ENCODE assay signal across 11 cellular contexts in genomic region chr12:21353948-21354347, GRCh38. TPM values are rescaled to one million over a fixed set of nuclear protein-coding genes. Genes with fewer than 3 reads are reported as not detected.
"Had no signal": no experiment of that assay in that cellular context is flagged by ENCODE, and none has a peak within 500 bp of the region (broad histone marks: within the 10 kb centered on the region; RNA-seq: fewer than 3 reads in every experiment).

No MANE protein-coding gene starts in this region.

- H2AFZ ChIP-seq: GM23248 had no signal

- H3K9me3 ChIP-seq: HAP-1 had no signal

- ATAC-seq: HCT116 had no signal

- H3K36me3 ChIP-seq: HAP-1 had no signal

- DNase-seq: GM23248, GOT3, H7, HFFc6, IMR-90, KBM-7 had no signal

- H3K9ac ChIP-seq: GM23248 had no signal

- H3K27ac ChIP-seq: GM23248, HL-60 had no signal

- H3K4me3 ChIP-seq: GM23248, HAP-1 had no signal

- H3K4me1 ChIP-seq: HAP-1 had no signal

RNA-seq across cellular contexts. Expression of gene IAPP, which starts 18.8 kb away (rescaled TPM):
- total RNA-seq: GM23248, H4, H7, HFFc6, HT1080, IMR-90 had no signal
- polyA plus RNA-seq: GM23248, IMR-90 had no signal

RNA-seq across cellular contexts. Expression of gene SLCO1A2, which starts 19.2 kb away (rescaled TPM):
- total RNA-seq: GM23248, H4, HFFc6, HT1080, IMR-90 had no signal
- polyA plus RNA-seq: GM23248, IMR-90 had no signal
